Comparison of ENCODE assay signal across 2 cellular contexts in the genomic region with DNA sequence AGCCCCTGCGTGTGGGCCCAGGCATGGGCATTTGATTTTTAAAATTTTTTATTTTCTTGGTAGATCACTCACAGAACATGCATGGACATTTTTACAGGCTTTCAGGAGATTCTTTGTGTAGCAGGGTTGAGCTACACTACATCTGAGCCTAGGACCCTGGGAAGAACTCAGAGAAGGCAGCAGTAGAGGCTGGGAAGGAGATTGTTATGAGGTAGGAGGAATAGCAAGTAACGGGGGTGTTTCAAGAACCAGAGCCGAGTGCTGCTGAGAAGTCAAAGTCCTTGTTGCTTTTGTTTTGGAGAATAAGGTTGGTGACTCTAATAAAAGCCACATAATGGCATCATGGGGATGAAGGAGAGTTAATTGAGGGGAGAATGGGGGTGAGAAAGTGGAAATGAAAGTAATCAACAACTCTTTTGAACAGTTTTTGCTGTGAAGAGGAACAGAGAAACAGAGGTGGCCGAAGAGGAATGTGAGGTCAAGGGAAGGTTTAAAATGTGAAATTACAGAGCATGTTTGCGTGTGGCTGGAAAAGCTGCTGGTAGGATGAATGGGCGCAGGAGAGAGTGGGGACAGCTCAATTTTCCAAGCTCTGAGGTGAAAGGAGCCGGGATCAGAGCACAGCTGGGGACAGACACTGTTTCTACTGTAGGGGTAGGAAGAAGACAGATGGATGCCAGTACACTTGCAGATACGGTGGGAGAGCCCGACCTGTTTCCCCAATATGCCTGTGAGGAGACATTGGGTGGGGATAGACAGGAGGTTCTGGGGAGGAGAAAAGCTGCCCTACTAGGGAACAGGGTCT.
TF ChIP-seq lines count a peak whose summit lies in the region.

No MANE protein-coding gene starts in this region.

TF ChIP-seq in IMR-90, 13 proteins besides CTCF, POLR2A, EP300 and RAD21:
- TF ChIP-seq, protein P1, sequence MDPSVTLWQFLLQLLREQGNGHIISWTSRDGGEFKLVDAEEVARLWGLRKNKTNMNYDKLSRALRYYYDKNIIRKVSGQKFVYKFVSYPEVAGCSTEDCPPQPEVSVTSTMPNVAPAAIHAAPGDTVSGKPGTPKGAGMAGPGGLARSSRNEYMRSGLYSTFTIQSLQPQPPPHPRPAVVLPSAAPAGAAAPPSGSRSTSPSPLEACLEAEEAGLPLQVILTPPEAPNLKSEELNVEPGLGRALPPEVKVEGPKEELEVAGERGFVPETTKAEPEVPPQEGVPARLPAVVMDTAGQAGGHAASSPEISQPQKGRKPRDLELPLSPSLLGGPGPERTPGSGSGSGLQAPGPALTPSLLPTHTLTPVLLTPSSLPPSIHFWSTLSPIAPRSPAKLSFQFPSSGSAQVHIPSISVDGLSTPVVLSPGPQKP (IDR thresholded peaks at IDR 0.05; ENCODE audit: borderline replicate concordance, low read depth, low read length): no peak
- no peak for TF ChIP-seq MAFK (IDR thresholded peaks at IDR 0.05; ENCODE audit: low read depth, low read length)
- no peak for TF ChIP-seq SMC3 (IDR thresholded peaks at IDR 0.05; ENCODE audit: low read depth, low read length)
- no peak for TF ChIP-seq CEBPB (IDR thresholded peaks at IDR 0.05; ENCODE audit: low read depth, low read length)
- TF ChIP-seq RCOR1 (IDR thresholded peaks at IDR 0.05; ENCODE audit: insufficient replicate concordance, low read length): no peak
- TF ChIP-seq CHD1 (IDR thresholded peaks at IDR 0.05; ENCODE audit: low read depth, low read length): no peak
- TF ChIP-seq NFE2L2 (IDR thresholded peaks at IDR 0.05; ENCODE audit: low read depth, low read length): no peak
- no peak for TF ChIP-seq BHLHE40 (IDR thresholded peaks at IDR 0.05; ENCODE audit: low read depth, low read length)
- TF ChIP-seq RFX5 (IDR thresholded peaks at IDR 0.05; ENCODE audit: low read depth, low read length): no peak
- no peak for TF ChIP-seq FOS (IDR thresholded peaks at IDR 0.05; ENCODE audit: low read depth, low read length)
- no peak for TF ChIP-seq MXI1 (IDR thresholded peaks at IDR 0.05; ENCODE audit: borderline replicate concordance, low read depth, low read length)
- no peak for TF ChIP-seq MAZ (IDR thresholded peaks at IDR 0.05; ENCODE audit: borderline replicate concordance, low read depth, low read length)
- TF ChIP-seq, protein P2, sequence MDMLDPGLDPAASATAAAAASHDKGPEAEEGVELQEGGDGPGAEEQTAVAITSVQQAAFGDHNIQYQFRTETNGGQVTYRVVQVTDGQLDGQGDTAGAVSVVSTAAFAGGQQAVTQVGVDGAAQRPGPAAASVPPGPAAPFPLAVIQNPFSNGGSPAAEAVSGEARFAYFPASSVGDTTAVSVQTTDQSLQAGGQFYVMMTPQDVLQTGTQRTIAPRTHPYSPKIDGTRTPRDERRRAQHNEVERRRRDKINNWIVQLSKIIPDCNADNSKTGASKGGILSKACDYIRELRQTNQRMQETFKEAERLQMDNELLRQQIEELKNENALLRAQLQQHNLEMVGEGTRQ (IDR thresholded peaks at IDR 0.05; ENCODE audit: low read depth, low read length): no peak

TF ChIP-seq in SK-N-SH treated with all-trans-retinoic acid at 6 μM for 48 hours, 23 proteins besides CTCF, POLR2A, EP300 and RAD21:
- no peak for TF ChIP-seq TOX (CRISPR knock-in tag; IDR thresholded peaks at IDR 0.05; ENCODE audit: borderline replicate concordance)
- no peak for TF ChIP-seq ESRRG (CRISPR knock-in tag; IDR thresholded peaks at IDR 0.05)
- TF ChIP-seq, protein P3, sequence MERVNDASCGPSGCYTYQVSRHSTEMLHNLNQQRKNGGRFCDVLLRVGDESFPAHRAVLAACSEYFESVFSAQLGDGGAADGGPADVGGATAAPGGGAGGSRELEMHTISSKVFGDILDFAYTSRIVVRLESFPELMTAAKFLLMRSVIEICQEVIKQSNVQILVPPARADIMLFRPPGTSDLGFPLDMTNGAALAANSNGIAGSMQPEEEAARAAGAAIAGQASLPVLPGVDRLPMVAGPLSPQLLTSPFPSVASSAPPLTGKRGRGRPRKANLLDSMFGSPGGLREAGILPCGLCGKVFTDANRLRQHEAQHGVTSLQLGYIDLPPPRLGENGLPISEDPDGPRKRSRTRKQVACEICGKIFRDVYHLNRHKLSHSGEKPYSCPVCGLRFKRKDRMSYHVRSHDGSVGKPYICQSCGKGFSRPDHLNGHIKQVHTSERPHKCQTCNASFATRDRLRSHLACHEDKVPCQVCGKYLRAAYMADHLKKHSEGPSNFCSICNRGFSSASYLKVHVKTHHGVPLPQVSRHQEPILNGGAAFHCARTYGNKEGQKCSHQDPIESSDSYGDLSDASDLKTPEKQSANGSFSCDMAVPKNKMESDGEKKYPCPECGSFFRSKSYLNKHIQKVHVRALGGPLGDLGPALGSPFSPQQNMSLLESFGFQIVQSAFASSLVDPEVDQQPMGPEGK (CRISPR knock-in tag; IDR thresholded peaks at IDR 0.05; ENCODE audit: borderline replicate concordance): no peak
